Comparison of ENCODE assay signal across 8 cellular contexts in genomic region chr2:189751080-189751658, GRCh38.
DNase-seq lines count a peak whose midpoint lies in the region; ATAC-seq and TF ChIP-seq lines count a peak whose summit lies in the region.

No MANE protein-coding gene starts in this region.

- no peak overlapping the region for H3K9ac ChIP-seq in NT2/D1 (ENCODE audit: insufficient read length, low read depth)

- H3K27me3 Mint-ChIP-seq in activated naive CD8-positive, alpha-beta T cell treated with anti-CD3 and anti-CD28 coated beads, Interleukin-2, amount 50 U/mL, for 24 hours: no peaks in the 10 kb centered on the region

- H3K4me3 ChIP-seq in HEK293 (ENCODE audit: low read depth, low read length) (no peak overlapping the region), NT2/D1 (ENCODE audit: insufficient read length, low read depth) (no peak overlapping the region)

- no peak overlapping the region for H3K27ac Mint-ChIP-seq in activated naive CD8-positive, alpha-beta T cell treated with anti-CD3 and anti-CD28 coated beads, Interleukin-2, amount 50 U/mL, for 24 hours
- H3K27ac Mint-ChIP-seq in stimulated activated effector memory CD8-positive, alpha-beta T cell treated with anti-CD3 and anti-CD28 coated beads, Interleukin-12 subunit alpha, Interleukin-12 subunit beta, amount 100 ng/mL, for 72 hours: no peak overlapping the region

- H3K4me1 ChIP-seq in HEK293 (ENCODE audit: control insufficient read depth, insufficient read depth, low read length) (no peaks in the 10 kb centered on the region), NT2/D1 (ENCODE audit: insufficient read depth, insufficient read length) (no peaks in the 10 kb centered on the region)

- no peaks in the 10 kb centered on the region for H3K9me3 Mint-ChIP-seq in activated naive CD8-positive, alpha-beta T cell treated with anti-CD3 and anti-CD28 coated beads, Interleukin-2, amount 50 U/mL, for 24 hours
- no peaks in the 10 kb centered on the region for H3K9me3 Mint-ChIP-seq in stimulated activated effector memory CD8-positive, alpha-beta T cell treated with anti-CD3 and anti-CD28 coated beads, Interleukin-12 subunit alpha, Interleukin-12 subunit beta, amount 100 ng/mL, for 72 hours

- H3K9me3 ChIP-seq in HEK293 (ENCODE audit: control insufficient read depth, insufficient read depth, low read depth, low read length) (no peaks in the 10 kb centered on the region), NT2/D1 (ENCODE audit: insufficient read depth, low read length) (no peaks in the 10 kb centered on the region)

- CTCF ChIA-PET in HEK293 (lab: Yijun Ruan, JAX): interaction anchor here (0.7 to 4.1 kb wide), 14 partner anchors 11 to 1058 kb away, joined by 3 to 27 read pairs (median 4); partner anchors contain the start of gene OSGEPL1

- H3K36me3 ChIP-seq in HEK293 (ENCODE audit: control insufficient read depth in 2 of 2, insufficient read depth in 1 of 2, low read length in 2 of 2) (peaks cover 29 to 62% of the 10 kb centered on the region in 2 experiments), NT2/D1 (ENCODE audit: insufficient read depth, insufficient read length, low read length) (peaks cover 38% of the 10 kb centered on the region)

- H3K36me3 Mint-ChIP-seq in activated naive CD8-positive, alpha-beta T cell treated with anti-CD3 and anti-CD28 coated beads, Interleukin-2, amount 50 U/mL, for 24 hours (ENCODE audit: low read depth): peaks cover 18% of the 10 kb centered on the region
- peaks cover 85% of the 10 kb centered on the region for H3K36me3 Mint-ChIP-seq in stimulated activated effector memory CD8-positive, alpha-beta T cell treated with anti-CD3 and anti-CD28 coated beads, Interleukin-12 subunit alpha, Interleukin-12 subunit beta, amount 100 ng/mL, for 72 hours

- H3K27me3 ChIP-seq in NT2/D1 (ENCODE audit: insufficient read depth, insufficient read length): no peaks in the 10 kb centered on the region

- ATAC-seq in activated naive CD8-positive, alpha-beta T cell treated with anti-CD3 and anti-CD28 coated beads, Interleukin-2, amount 50 U/mL, for 24 hours: peak; percentile 71
- ATAC-seq in stimulated activated effector memory CD8-positive, alpha-beta T cell treated with anti-CD3 and anti-CD28 coated beads, Interleukin-12 subunit alpha, Interleukin-12 subunit beta, amount 100 ng/mL, for 72 hours: peak; percentile 67
- ATAC-seq in HG02571 (IDR thresholded peaks at IDR 0.05; ENCODE audit: unreplicated experiment): no peak

- TF ChIP-seq CTCF in HEK293 (tag by site-specific recombination; IDR thresholded peaks at IDR 0.05): peak; percentile 75; the same call in 1 of the 2 replicates

- no peaks in the 10 kb centered on the region for H3K4me1 Mint-ChIP-seq in activated naive CD8-positive, alpha-beta T cell treated with anti-CD3 and anti-CD28 coated beads, Interleukin-2, amount 50 U/mL, for 24 hours
- H3K4me1 Mint-ChIP-seq in stimulated activated effector memory CD8-positive, alpha-beta T cell treated with anti-CD3 and anti-CD28 coated beads, Interleukin-12 subunit alpha, Interleukin-12 subunit beta, amount 100 ng/mL, for 72 hours: no peaks in the 10 kb centered on the region

- POLR2A ChIA-PET in HEK293 (lab: Yijun Ruan, JAX): interaction anchor here (0.7 kb wide), 1 partner anchor 59 kb away, joined by 3 read pairs; no protein-coding TSS in a partner anchor

- peak; percentile 66 for DNase-seq in activated effector memory CD4-positive, alpha-beta T cell treated with anti-CD3 and anti-CD28 coated beads, Interleukin-2, amount 50 U/mL, for 16 hours
- DNase-seq in activated effector memory CD4-positive, alpha-beta T cell treated with Interleukin-2 at 50 U/mL for 16 hours: no peak
- DNase-seq in NT2/D1 (ENCODE audit: low read depth, low spot score): peak; percentile 20
- peak; percentile 24 for DNase-seq in activated naive CD8-positive, alpha-beta T cell treated with anti-CD3 and anti-CD28 coated beads, Interleukin-2, amount 50 U/mL, for 24 hours
- DNase-seq in iris pigment epithelial cell (ENCODE audit: low read depth): peak; percentile 34
- DNase-seq in stimulated activated effector memory CD8-positive, alpha-beta T cell treated with anti-CD3 and anti-CD28 coated beads, Interleukin-12 subunit alpha, Interleukin-12 subunit beta, amount 100 ng/mL, for 72 hours (ENCODE audit: low spot score in 2 of 2): no peak

- H3K27ac ChIP-seq in HEK293 (ENCODE audit: extremely low read depth, low read depth, low read length): no peak overlapping the region

- H3K4me3 Mint-ChIP-seq in activated naive CD8-positive, alpha-beta T cell treated with anti-CD3 and anti-CD28 coated beads, Interleukin-2, amount 50 U/mL, for 24 hours: no peak overlapping the region
- H3K4me3 Mint-ChIP-seq in stimulated activated effector memory CD8-positive, alpha-beta T cell treated with anti-CD3 and anti-CD28 coated beads, Interleukin-12 subunit alpha, Interleukin-12 subunit beta, amount 100 ng/mL, for 72 hours: no peak overlapping the region

TF ChIP-seq in HEK293, 187 proteins besides CTCF, POLR2A, EP300 and RAD21:
- no peak for TF ChIP-seq ZSCAN18 (tag by site-specific recombination; IDR thresholded peaks at IDR 0.05)
- TF ChIP-seq ZNF654 (tag by site-specific recombination; IDR thresholded peaks at IDR 0.05; ENCODE audit: low read depth): peak; percentile 45
TF ChIP-seq in HEK293: peak in this region for 1.

Comparison
In these comparisons a context has a peak if more than half of its experiments do, and no peak if none do; other contexts are left out.
1. DNase-seq: peak in activated effector memory CD4-positive, alpha-beta T cell treated with anti-CD3 and anti-CD28 coated beads, Interleukin-2, amount 50 U/mL, for 16 hours (single experiment), NT2/D1 (single experiment), activated naive CD8-positive, alpha-beta T cell treated with anti-CD3 and anti-CD28 coated beads, Interleukin-2, amount 50 U/mL, for 24 hours (single experiment) and iris pigment epithelial cell (single experiment); none in activated effector memory CD4-positive, alpha-beta T cell treated with Interleukin-2 at 50 U/mL for 16 hours (single experiment) and stimulated activated effector memory CD8-positive, alpha-beta T cell treated with anti-CD3 and anti-CD28 coated beads, Interleukin-12 subunit alpha, Interleukin-12 subunit beta, amount 100 ng/mL, for 72 hours (0 of 2).